Comparison of ENCODE assay signal across 20 cellular contexts in genomic region chr16:52743702-52744101, GRCh38.
DNase-seq lines count a peak whose midpoint lies in the region; ATAC-seq, FAIRE-seq and TF ChIP-seq lines count a peak whose summit lies in the region.
"Had no signal": no experiment of that assay in that cellular context is flagged by ENCODE, and none has a peak within 500 bp of the region (broad histone marks: within the 10 kb centered on the region; RNA-seq: fewer than 3 reads in every experiment).

No MANE protein-coding gene starts in this region.

- H2AK9ac ChIP-seq in IMR-90 (replicated peaks; ENCODE audit: low read depth, low read length, poor library complexity): no peak overlapping the region

- no peak overlapping the region for H3K9ac ChIP-seq in IMR-90 (ENCODE audit: low read depth, low read length)
- H3K9ac ChIP-seq in H1 (replicated peaks in 1 of 4; ENCODE audit: extremely low read depth in 1 of 4, low read depth in 3 of 4, low read length in 3 of 4): no peak overlapping the region
- H3K9ac ChIP-seq: BLaER1 treated with 17β-estradiol and CSF1 and Interleukin-3, amounts not matched to agents 10 nM and 100 nM had no signal

- CTCF ChIA-PET in A549 (lab: Yijun Ruan, JAX): no interaction called here
- CTCF ChIA-PET in IMR-90 (lab: Yijun Ruan, JAX): no interaction called here
- CTCF ChIA-PET in H1 (lab: Charles Lee; ENCODE audit: partially characterized antibody): interaction anchor here (0.5 to 3.8 kb wide), 4 partner anchors 7 to 618 kb away, joined by 3 to 10 read pairs (median 3); no protein-coding TSS in a partner anchor

- H3K9me3 ChIP-seq in A549 (no peaks in the 10 kb centered on the region), IMR-90 (ENCODE audit: control insufficient read depth, insufficient read depth, low read length) (peaks cover 3% of the 10 kb centered on the region), H1 (ENCODE audit: insufficient read depth in 2 of 2, low read depth in 1 of 2, low read length in 1 of 2) (no peaks in the 10 kb centered on the region), tibial nerve (peaks cover 0 to 4% (median 0%) of the 10 kb centered on the region in 4 donors)
- H3K9me3 ChIP-seq: Caco-2 had no signal

- no peak overlapping the region for H2BK20ac ChIP-seq in IMR-90 (ENCODE audit: low read depth, low read length)
- no peak overlapping the region for H2BK20ac ChIP-seq in H1 (ENCODE audit: low read length)

- no peaks in the 10 kb centered on the region for H3K79me1 ChIP-seq in IMR-90 (ENCODE audit: low read depth in 1 of 2, low read length in 2 of 2)
- no peaks in the 10 kb centered on the region for H3K79me1 ChIP-seq in H1 (ENCODE audit: low read depth, low read length)

- no peak overlapping the region for H4K91ac ChIP-seq in IMR-90 (ENCODE audit: insufficient read depth, low read depth, low read length)
- H4K91ac ChIP-seq in H1 (replicated peaks; ENCODE audit: insufficient read length, low read length): no peak overlapping the region

- H3K14ac ChIP-seq in IMR-90 (replicated peaks; ENCODE audit: low read depth, low read length) (no peak overlapping the region), H1 (ENCODE audit: insufficient read length) (no peak overlapping the region)

- H3K79me2 ChIP-seq in H1 (ENCODE audit: control insufficient read depth in 1 of 2, insufficient read depth in 2 of 2, low read length in 2 of 2): no peaks in the 10 kb centered on the region

- BruUV-seq in IMR-90 (replicated peaks; lab: Mats Ljungman, UMichigan): no TSS peak

- no peak overlapping the region for H3K27ac ChIP-seq in A549
- no peak overlapping the region for H3K27ac ChIP-seq in IMR-90 (ENCODE audit: insufficient read depth, low read length)
- H3K27ac ChIP-seq in H1 (ENCODE audit: low read depth, low read length): no peak overlapping the region
- no peak overlapping the region for H3K27ac ChIP-seq in tibial nerve
- H3K27ac ChIP-seq: BLaER1 treated with 17β-estradiol and CSF1 and Interleukin-3, amounts not matched to agents 10 nM and 100 nM; C4-2B had no signal

- TF ChIP-seq CTCF in A549 (IDR thresholded peaks at IDR 0.05) (no peak), IMR-90 (conservative IDR thresholded peaks at IDR 0.05; ENCODE audit: low read depth, low read length) (no peak), H1 (IDR thresholded peaks at IDR 0.05; ENCODE audit: control extremely low read depth in 1 of 3, insufficient read depth in 1 of 3, low read depth in 1 of 3, low read length in 3 of 3) (no peak), tibial nerve (IDR thresholded peaks at IDR 0.05) (no peak)

- H2BK15ac ChIP-seq in IMR-90 (ENCODE audit: low read depth, low read length): no peak overlapping the region
- no peak overlapping the region for H2BK15ac ChIP-seq in H1 (ENCODE audit: low read length)

- H2AK5ac ChIP-seq in IMR-90 (ENCODE audit: low read depth, low read length) (no peak overlapping the region), H1 (ENCODE audit: low read depth, low read length) (no peak overlapping the region)

- H4K8ac ChIP-seq in IMR-90 (ENCODE audit: low read depth in 2 of 2, low read length in 2 of 2): no peak overlapping the region
- no peak overlapping the region for H4K8ac ChIP-seq in H1 (ENCODE audit: extremely low read depth, insufficient read depth, low read length)

- H3K4ac ChIP-seq in IMR-90 (ENCODE audit: low read depth, low read length) (no peak overlapping the region), H1 (replicated peaks; ENCODE audit: insufficient read length, low read depth, low read length) (no peak overlapping the region)

- dilution Hi-C loops in IMR-90 (cut with HindIII; ENCODE audit: low sequenced_read_pairs, unreplicated experiment): no loop called here

- TF ChIP-seq RAD21 in A549 (conservative IDR thresholded peaks at IDR 0.05 in 1 of 2, IDR thresholded peaks at IDR 0.05 in 1 of 2): no peak
- no peak for TF ChIP-seq RAD21 in IMR-90 (IDR thresholded peaks at IDR 0.05; ENCODE audit: low read length)
- TF ChIP-seq RAD21 in H1 (IDR thresholded peaks at IDR 0.05 in 1 of 2, conservative IDR thresholded peaks at IDR 0.05 in 1 of 2; ENCODE audit: low read depth in 2 of 2, low read length in 2 of 2): no peak

- H3K9me1 ChIP-seq in IMR-90 (ENCODE audit: insufficient read depth, low read length): no peaks in the 10 kb centered on the region

- WGBS in A549 (ENCODE audit: missing lambda C conversion rate): 38% methylated on average over 3 of the region's 3 CpGs
- WGBS in IMR-90 (ENCODE audit: extremely low coverage in 2 of 2, insufficient read length in 1 of 2), 2 experiments: no CpG with 5 or more reads among the region's 3 CpGs
- 84% methylated on average over 3 of the region's 3 CpGs; no CpG with 5 or more reads in 1 of the 2 experiments for WGBS in H1 (ENCODE audit: extremely low coverage in 1 of 2, insufficient coverage in 1 of 2, insufficient read length in 1 of 2, insufficient replicate concordance in 2 of 2, low coverage in 1 of 2, low lambda C conversion rate in 2 of 2, missing lambda C conversion rate in 1 of 2), 2 experiments
- 83 to 89% methylated on average over 3 of the region's 3 CpGs for WGBS in tibial nerve, 2 donors

- H2AFZ ChIP-seq in IMR-90 (replicated peaks; ENCODE audit: low read length, poor library complexity) (no peak overlapping the region), H1 (ENCODE audit: low read length) (no peak overlapping the region)

- TF ChIP-seq POLR2A in A549 (IDR thresholded peaks at IDR 0.05; ENCODE audit: low read length): no peak
- no peak for TF ChIP-seq POLR2A in IMR-90 (IDR thresholded peaks at IDR 0.05; ENCODE audit: low read depth, low read length)
- TF ChIP-seq POLR2A in H1 (IDR thresholded peaks at IDR 0.05; ENCODE audit: control extremely low read depth in 1 of 2, low read depth in 2 of 2, low read length in 2 of 2): no peak
- TF ChIP-seq POLR2A in tibial nerve (IDR thresholded peaks at IDR 0.05): no peak

- in situ Hi-C loops in IMR-90 (cut with MboI; ENCODE audit: low sequenced_read_pairs): no loop called here

- intact Hi-C loops in IMR-90 (cut with micrococcal nuclease): no loop called here

- H2BK120ac ChIP-seq in IMR-90 (ENCODE audit: low read depth, low read length) (no peak overlapping the region), H1 (replicated peaks; ENCODE audit: low read depth, low read length) (no peak overlapping the region)

- no peaks in the 10 kb centered on the region for H3K36me3 ChIP-seq in IMR-90 (ENCODE audit: control insufficient read depth, insufficient read depth, low read length)
- no peaks in the 10 kb centered on the region for H3K36me3 ChIP-seq in H1 (ENCODE audit: control insufficient read depth in 2 of 4, insufficient read depth in 4 of 4, low read length in 3 of 4)
- no peaks in the 10 kb centered on the region for H3K36me3 ChIP-seq in tibial nerve
- H3K36me3 ChIP-seq: BLaER1 treated with 17β-estradiol and CSF1 and Interleukin-3, amounts not matched to agents 10 nM and 100 nM had no signal

- H3K27me3 ChIP-seq in IMR-90 (ENCODE audit: control insufficient read depth, insufficient read depth, low read length) (no peaks in the 10 kb centered on the region), H1 (replicated peaks in 1 of 4; ENCODE audit: control insufficient read depth in 3 of 4, extremely low read depth in 1 of 4, insufficient read depth in 3 of 4, low read length in 3 of 4) (no peaks in the 10 kb centered on the region), tibial nerve (no peaks in the 10 kb centered on the region)
- H3K27me3 ChIP-seq: BLaER1 treated with 17β-estradiol and CSF1 and Interleukin-3, amounts not matched to agents 10 nM and 100 nM had no signal

- FAIRE-seq in A549 (lab: Jason Lieb, UNC) (no peak), H1 (lab: Jason Lieb, UNC) (no peak), urothelium cell line (lab: Jason Lieb, UNC) (no peak)
- FAIRE-seq: A204.1, D721Med, G401.6, GM12891, GM19239 had no signal

- DNase-seq in A549 (ENCODE audit: low read depth in 1 of 2, low spot score in 1 of 2): no peak
- no peak for DNase-seq in IMR-90
- no peak for DNase-seq in H1 (ENCODE audit: low read depth in 1 of 2, low spot score in 2 of 2)
- no peak for DNase-seq in tibial nerve (ENCODE audit: low spot score in 2 of 2)
- no peak for DNase-seq in urothelium cell line (ENCODE audit: low spot score)
- DNase-seq: 8988T; AML-193; Caco-2; Calu3; CD4-positive, alpha-beta T cell; CD8-positive, alpha-beta T cell; DMS79 treated with DMSO at 0.1 percent for 48 hours; GF-D8 had no signal

- no peak overlapping the region for H2BK5ac ChIP-seq in IMR-90 (ENCODE audit: low read depth, low read length, poor library complexity, severe bottlenecking)
- no peak overlapping the region for H2BK5ac ChIP-seq in H1 (ENCODE audit: low read depth, low read length)

- H3K18ac ChIP-seq in IMR-90 (ENCODE audit: low read depth, low read length) (no peak overlapping the region), H1 (ENCODE audit: extremely low read depth, low read length) (no peak overlapping the region)

- H4K20me1 ChIP-seq in IMR-90 (ENCODE audit: insufficient read depth, low read length) (no peaks in the 10 kb centered on the region), H1 (replicated peaks in 1 of 2; ENCODE audit: control insufficient read depth in 1 of 2, insufficient read depth in 2 of 2, low read length in 2 of 2) (no peaks in the 10 kb centered on the region)
- H4K20me1 ChIP-seq: BLaER1 treated with 17β-estradiol and CSF1 and Interleukin-3, amounts not matched to agents 10 nM and 100 nM had no signal

- no peak overlapping the region for H3K4me2 ChIP-seq in A549
- no peak overlapping the region for H3K4me2 ChIP-seq in IMR-90 (ENCODE audit: low read depth, low read length)
- H3K4me2 ChIP-seq in H1 (ENCODE audit: insufficient read depth in 1 of 2, low read depth in 2 of 2, low read length in 2 of 2): no peak overlapping the region
- H3K4me2 ChIP-seq: BLaER1 treated with 17β-estradiol and CSF1 and Interleukin-3, amounts not matched to agents 10 nM and 100 nM had no signal

- POLR2A ChIA-PET in A549 (lab: Yijun Ruan, JAX): no interaction called here
- POLR2A ChIA-PET in IMR-90 (lab: Charles Lee; ENCODE audit: unreplicated experiment): no interaction called here
- POLR2A ChIA-PET in H1 (lab: Charles Lee; ENCODE audit: partially characterized antibody): interaction anchor here (1.1 kb wide), 1 partner anchor 8 kb away, joined by 3 read pairs; no protein-coding TSS in a partner anchor

- ATAC-seq in A549 (no peak), IMR-90 (ENCODE audit: low read depth) (no peak)
- ATAC-seq: CD8-positive, alpha-beta T cell had no signal

- H2BK12ac ChIP-seq in H1 (ENCODE audit: low read depth, low read length): no peak overlapping the region

- H3K23me2 ChIP-seq in H1 (ENCODE audit: low read depth, low read length): no peaks in the 10 kb centered on the region

- H3K23ac ChIP-seq in IMR-90 (ENCODE audit: low read depth, low read length) (no peak overlapping the region), H1 (ENCODE audit: insufficient read length) (no peak overlapping the region)

- TF ChIP-seq EP300 in A549 (IDR thresholded peaks at IDR 0.05): no peak
- no peak for TF ChIP-seq EP300 in H1 (IDR thresholded peaks at IDR 0.05; ENCODE audit: borderline replicate concordance in 1 of 2, low read depth in 2 of 2, low read length in 2 of 2)
- TF ChIP-seq EP300 in tibial nerve (IDR thresholded peaks at IDR 0.05): no peak

- H3K4me3 ChIP-seq in A549 (no peak overlapping the region), IMR-90 (ENCODE audit: insufficient read depth, low read depth, low read length) (no peak overlapping the region), H1 (ENCODE audit: extremely low read depth in 1 of 4, insufficient read depth in 2 of 4, low read depth in 3 of 4, low read length in 4 of 4) (no peak overlapping the region), tibial nerve (no peak overlapping the region)
- H3K4me3 ChIP-seq: BLaER1 treated with 17β-estradiol and CSF1 and Interleukin-3, amounts not matched to agents 10 nM and 100 nM had no signal

- H3K4me1 ChIP-seq in A549 (no peaks in the 10 kb centered on the region), IMR-90 (ENCODE audit: control insufficient read depth, insufficient read depth, low read length) (no peaks in the 10 kb centered on the region), H1 (replicated peaks in 1 of 4; ENCODE audit: control insufficient read depth in 3 of 4, insufficient read depth in 4 of 4, low read length in 3 of 4) (peaks cover 4 to 12% (median 8%) of the 10 kb centered on the region in 4 experiments; a peak in 5 of 7 replicates), tibial nerve (no peaks in the 10 kb centered on the region)
- H3K4me1 ChIP-seq: Caco-2 had no signal

- H4K5ac ChIP-seq in IMR-90 (ENCODE audit: low read depth, low read length): no peak overlapping the region
- H4K5ac ChIP-seq in H1 (ENCODE audit: insufficient read length, low read depth, low read length): no peak overlapping the region

- H3K56ac ChIP-seq in IMR-90 (ENCODE audit: extremely low read depth, insufficient read depth, low read length) (no peak overlapping the region), H1 (replicated peaks; ENCODE audit: insufficient read length, low read depth, low read length) (no peak overlapping the region)

Comparison
In these comparisons a context has a peak if more than half of its experiments do, and no peak if none do; other contexts are left out.
1. Of the 18 proteins assayed by ChIP-seq in both H1 and A549: peak only in H1: none; only in A549: none; in both: MAFK; in neither: 17.